ENCODE assay signal across 1 cellular context in the genomic region with DNA sequence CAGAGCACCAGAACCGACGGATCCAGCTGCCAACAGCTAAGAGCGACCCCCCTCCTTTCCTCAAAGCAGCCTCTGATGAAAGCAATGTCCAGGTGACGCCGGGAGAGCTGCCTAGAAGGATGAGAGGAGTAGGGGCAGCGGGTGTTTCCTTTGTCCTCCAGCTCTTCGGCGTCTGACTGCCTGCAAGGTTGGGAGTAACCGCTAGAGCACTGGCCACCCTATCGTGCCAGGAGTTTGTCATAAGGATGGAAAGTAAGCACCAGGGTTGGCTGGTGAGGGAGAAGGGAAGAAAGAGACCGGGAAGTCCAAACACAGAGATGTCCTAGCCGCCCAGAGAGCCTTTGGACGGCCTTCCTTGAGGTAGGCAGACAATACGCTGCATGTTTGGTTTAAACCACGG.
TF ChIP-seq lines count a peak whose summit lies in the region.

No MANE protein-coding gene starts in this region.

TF ChIP-seq in WTC11, 78 proteins besides CTCF, POLR2A, EP300 and RAD21 (continued from another document):
- TF ChIP-seq TEAD1 (CRISPR knock-in tag; IDR thresholded peaks at IDR 0.05) (no peak), FOXP1 (CRISPR knock-in tag; IDR thresholded peaks at IDR 0.05; ENCODE audit: borderline replicate concordance) (no peak)
- TF ChIP-seq, protein P1, sequence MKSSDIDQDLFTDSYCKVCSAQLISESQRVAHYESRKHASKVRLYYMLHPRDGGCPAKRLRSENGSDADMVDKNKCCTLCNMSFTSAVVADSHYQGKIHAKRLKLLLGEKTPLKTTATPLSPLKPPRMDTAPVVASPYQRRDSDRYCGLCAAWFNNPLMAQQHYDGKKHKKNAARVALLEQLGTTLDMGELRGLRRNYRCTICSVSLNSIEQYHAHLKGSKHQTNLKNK (CRISPR knock-in tag; IDR thresholded peaks at IDR 0.05) = no peak
